1 cellular context compared by ENCODE assay signal in genomic region chr11:73176145-73176891, GRCh38.
TF ChIP-seq lines count a peak whose summit lies in the region.

No MANE protein-coding gene starts in this region.

TF ChIP-seq in HepG2, 621 proteins besides CTCF, POLR2A, EP300 and RAD21 (continues in another document):
- TF ChIP-seq HOXA3 (CRISPR knock-in tag; IDR thresholded peaks at IDR 0.05) (no peak), NONO (IDR thresholded peaks at IDR 0.05) (no peak), NONO (CRISPR knock-in tag; conservative IDR thresholded peaks at IDR 0.05) (0 out of 2 replicates have a peak, but pooled peaks have one; percentile 41), ZFP41 (CRISPR knock-in tag; IDR thresholded peaks at IDR 0.05; ENCODE audit: borderline replicate concordance) (no peak), ZNF331 (CRISPR knock-in tag; IDR thresholded peaks at IDR 0.05) (peak; percentile 42; the same call in 1 of the 2 replicates), RNF219 (CRISPR knock-in tag; IDR thresholded peaks at IDR 0.05) (no peak), THAP11 (CRISPR knock-in tag; IDR thresholded peaks at IDR 0.05) (peak; percentile 6; the same call in 1 of the 2 replicates), CREM (IDR thresholded peaks at IDR 0.05) (peak; percentile 41; the same call in 1 of the 2 replicates), CREM (CRISPR knock-in tag; IDR thresholded peaks at IDR 0.05) (no peak), SAP130 (CRISPR knock-in tag; IDR thresholded peaks at IDR 0.05; ENCODE audit: low read depth) (peak; percentile 44; the same call in 1 of the 2 replicates), ZHX2 (IDR thresholded peaks at IDR 0.05; ENCODE audit: low read depth) (no peak), ZHX2 (CRISPR knock-in tag; IDR thresholded peaks at IDR 0.05; ENCODE audit: borderline replicate concordance) (no peak), ZUFSP (CRISPR knock-in tag; IDR thresholded peaks at IDR 0.05; ENCODE audit: borderline replicate concordance) (no peak), ATF2 (CRISPR knock-in tag; IDR thresholded peaks at IDR 0.05) (peak; percentile 33; the same call in 1 of the 2 replicates), PATZ1 (CRISPR knock-in tag; IDR thresholded peaks at IDR 0.05) (peak; percentile 9; the same call in 1 of the 2 replicates), MED1 (CRISPR knock-in tag; IDR thresholded peaks at IDR 0.05) (peak; percentile 61; the same call in 1 of the 2 replicates), ZNF704 (CRISPR knock-in tag; IDR thresholded peaks at IDR 0.05; ENCODE audit: borderline replicate concordance) (no peak), PAF1 (CRISPR knock-in tag; IDR thresholded peaks at IDR 0.05) (no peak), HOXA5 (CRISPR knock-in tag; IDR thresholded peaks at IDR 0.05) (no peak), ZNF362 (CRISPR knock-in tag; IDR thresholded peaks at IDR 0.05; ENCODE audit: borderline replicate concordance) (peak; percentile 84; the same call in 1 of the 2 replicates), HNF4A (CRISPR knock-in tag; IDR thresholded peaks at IDR 0.05) (peak; percentile 40; the same call in 1 of the 2 replicates), CREB1 (IDR thresholded peaks at IDR 0.05) (no peak), CREB1 (CRISPR knock-in tag; IDR thresholded peaks at IDR 0.05) (peak; percentile 12; the same call in 1 of the 2 replicates), ZNF512B (CRISPR knock-in tag; IDR thresholded peaks at IDR 0.05; ENCODE audit: borderline replicate concordance) (no peak), BRD4 (CRISPR knock-in tag; IDR thresholded peaks at IDR 0.05) (no peak; the same call in 1 of the 2 replicates), TCF7 (IDR thresholded peaks at IDR 0.05; ENCODE audit: low read depth) (peak; percentile 62), KDM1A (CRISPR knock-in tag; IDR thresholded peaks at IDR 0.05) (no peak), STAG1 (CRISPR knock-in tag; IDR thresholded peaks at IDR 0.05) (no peak; the same call in 1 of the 2 replicates), SRSF1 (optimal IDR thresholded peaks at IDR 0.05; ENCODE audit: low read depth, low read length) (no peak), MYC (CRISPR knock-in tag; IDR thresholded peaks at IDR 0.05; ENCODE audit: borderline replicate concordance) (peak; percentile 37; the same call in 1 of the 2 replicates), ZNF296 (CRISPR knock-in tag; conservative IDR thresholded peaks at IDR 0.05) (0 out of 2 replicates have a peak, but pooled peaks have one; percentile 30), SOX13 (IDR thresholded peaks at IDR 0.05) (no peak), SOX13 (CRISPR knock-in tag; conservative IDR thresholded peaks at IDR 0.05 in 1 of 2, IDR thresholded peaks at IDR 0.05 in 1 of 2) (peak in 1 of 2 experiments; percentile 54; a peak in 1 of 4 replicates), NFATC3 (CRISPR knock-in tag; IDR thresholded peaks at IDR 0.05) (no peak), FOXA3 (CRISPR knock-in tag; IDR thresholded peaks at IDR 0.05) (peak; percentile 61), ZNF567 (CRISPR knock-in tag; IDR thresholded peaks at IDR 0.05; ENCODE audit: borderline replicate concordance) (0 out of 2 replicates have a peak, but pooled peaks have one; percentile 62), POLR2AphosphoS5 (IDR thresholded peaks at IDR 0.05; ENCODE audit: low read depth, low read length) (no peak), ZKSCAN8 (CRISPR knock-in tag; IDR thresholded peaks at IDR 0.05; ENCODE audit: borderline replicate concordance) (0 out of 2 replicates have a peak, but pooled peaks have one; percentile 10), ZBTB44 (CRISPR knock-in tag; IDR thresholded peaks at IDR 0.05) (0 out of 2 replicates have a peak, but pooled peaks have one; percentile 63)
